1 cellular context compared by ENCODE assay signal in genomic region chr4:155787113-155787710, GRCh38.
TF ChIP-seq lines count a peak whose summit lies in the region.

No MANE protein-coding gene starts in this region.

TF ChIP-seq in GM12878, 131 proteins besides CTCF, POLR2A, EP300 and RAD21 (continued from another document):
- TF ChIP-seq ZNF592 (IDR thresholded peaks at IDR 0.05) (0 out of 2 replicates have a peak, but pooled peaks have one; percentile 30), SKIL (IDR thresholded peaks at IDR 0.05; ENCODE audit: low read depth, poor library complexity, severe bottlenecking) (peak; percentile 18), PRDM15 (CRISPR knock-in tag; IDR thresholded peaks at IDR 0.05) (no peak), YY1 (IDR thresholded peaks at IDR 0.05; ENCODE audit: low read depth, low read length) (peak; percentile 95)
